17 cellular contexts compared by ENCODE assay signal in the genomic region with DNA sequence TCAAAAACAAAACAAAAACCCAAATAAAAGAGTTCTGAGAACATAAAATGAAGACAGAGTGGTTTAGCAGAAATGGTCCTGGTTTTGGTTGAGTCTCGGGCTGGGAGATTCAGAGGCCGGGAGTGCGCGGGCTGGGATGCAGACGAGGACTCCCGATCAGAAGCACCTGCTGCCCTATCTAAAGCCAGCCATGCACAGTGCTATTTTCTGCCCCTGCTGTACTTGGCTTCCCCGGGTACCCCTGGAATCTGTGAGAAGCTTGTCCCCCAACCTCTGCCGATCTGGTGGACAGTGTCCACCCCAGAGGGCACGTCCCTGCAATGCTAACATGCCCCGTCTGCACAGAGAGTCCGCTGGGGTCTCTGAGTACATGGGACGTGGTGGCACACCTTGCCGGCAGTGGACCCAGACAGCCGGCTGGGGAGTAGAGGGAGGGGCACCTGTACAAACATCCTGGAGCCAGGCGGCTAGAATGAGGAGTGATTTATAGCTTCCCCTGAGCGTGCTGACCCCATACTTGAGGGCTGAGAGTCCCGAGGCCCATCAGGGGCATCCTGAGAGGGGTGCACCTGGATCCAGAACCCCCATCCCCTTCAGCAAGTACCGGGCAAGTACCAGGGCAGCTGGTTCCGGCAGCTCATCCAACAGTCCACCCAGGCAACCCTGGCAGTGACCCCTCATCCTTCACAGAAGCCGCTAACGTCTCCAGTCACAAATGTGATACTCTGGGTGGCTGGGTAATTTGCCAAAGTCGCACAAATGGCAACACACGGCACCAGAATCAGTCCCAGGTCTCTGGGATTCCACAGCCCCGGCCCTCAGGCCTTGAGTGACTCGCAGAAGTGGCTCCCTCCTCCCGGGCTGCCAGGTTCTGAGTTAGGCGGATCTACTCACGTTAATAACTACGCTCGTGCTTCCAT. TPM values are rescaled to one million over a fixed set of nuclear protein-coding genes. Genes with fewer than 3 reads are reported as not detected.
A peak's percentile ranks its signal among the peaks of the same experiment; 100 is the strongest.
DNase-seq lines count a peak whose midpoint lies in the region; ATAC-seq, FAIRE-seq and TF ChIP-seq lines count a peak whose summit lies in the region.
"Had no signal": no experiment of that assay in that cellular context is flagged by ENCODE, and none has a peak within 500 bp of the region (broad histone marks: within the 10 kb centered on the region; RNA-seq: fewer than 3 reads in every experiment).

No MANE protein-coding gene starts in this region.

- intact Hi-C loops in left ventricle myocardium inferior (cut with micrococcal nuclease) = no loop called here

- no peaks in the 10 kb centered on the region for H3K9me3 ChIP-seq in SJCRH30 (replicated peaks)
- no peaks in the 10 kb centered on the region for H3K9me3 ChIP-seq in left ventricle myocardium inferior (replicated peaks)
- H3K9me3 ChIP-seq: MG63 had no signal

- DNase-seq in stimulated activated naive CD8-positive, alpha-beta T cell treated with anti-CD3 and anti-CD28 coated beads, Interleukin-15, amount 100 ng/mL, for 72 hours = no peak
- no peak for DNase-seq in stimulated activated naive CD8-positive, alpha-beta T cell treated with anti-CD3 and anti-CD28 coated beads, Interleukin-15, Interleukin-2, amounts not matched to agents 100 U/mL and 50 U/mL, for 24 hours
- no peak for DNase-seq in SJCRH30
- peak; percentile 11 for DNase-seq in left ventricle myocardium inferior
- DNase-seq in SKM-1 treated with dmso at 0.1 percent for 144 hours (lab: John Stamatoyannopoulos, UW; ENCODE audit: unreplicated experiment) = no peak
- no peak for DNase-seq in frontal cortex (ENCODE audit: low spot score in 2 of 2)
- no peak for DNase-seq in NCI-H1930 (lab: John Stamatoyannopoulos, UW)
- DNase-seq: activated gamma-delta T cell treated with Interleukin-2 at 50 U/mL for 16 hours; dermis blood vessel endothelial cell; MG63; PC-9; stimulated activated naive CD4-positive, alpha-beta T cell; T-cell had no signal

- H3K4me3 Mint-ChIP-seq in stimulated activated naive CD8-positive, alpha-beta T cell treated with anti-CD3 and anti-CD28 coated beads, Interleukin-15, amount 100 ng/mL, for 72 hours = no peak overlapping the region
- H3K4me3 Mint-ChIP-seq: T-cell had no signal

- no peaks in the 10 kb centered on the region for H3K27me3 ChIP-seq in SJCRH30
- H3K27me3 ChIP-seq in left ventricle myocardium inferior (ENCODE audit: low read depth) = no peaks in the 10 kb centered on the region
- H3K27me3 ChIP-seq: MG63 had no signal

- TF ChIP-seq CTCF in left ventricle myocardium inferior (IDR thresholded peaks at IDR 0.05; ENCODE audit: borderline replicate concordance) = no peak

- H3K9me3 Mint-ChIP-seq in stimulated activated naive CD8-positive, alpha-beta T cell treated with anti-CD3 and anti-CD28 coated beads, Interleukin-15, amount 100 ng/mL, for 72 hours = no peaks in the 10 kb centered on the region
- H3K9me3 Mint-ChIP-seq: T-cell had no signal

- ATAC-seq in stimulated activated naive CD8-positive, alpha-beta T cell treated with anti-CD3 and anti-CD28 coated beads, Interleukin-15, amount 100 ng/mL, for 72 hours = no peak
- no peak for ATAC-seq in stimulated activated naive CD8-positive, alpha-beta T cell treated with anti-CD3 and anti-CD28 coated beads, Interleukin-15, Interleukin-2, amounts not matched to agents 100 U/mL and 50 U/mL, for 24 hours
- ATAC-seq in GM19395 (IDR thresholded peaks at IDR 0.05; ENCODE audit: unreplicated experiment) = no peak
- ATAC-seq: T-cell had no signal

- H3K27ac Mint-ChIP-seq in stimulated activated naive CD8-positive, alpha-beta T cell treated with anti-CD3 and anti-CD28 coated beads, Interleukin-15, amount 100 ng/mL, for 72 hours = peak overlapping the region; percentile 20 to 82
- H3K27ac Mint-ChIP-seq: T-cell had no signal

- no peak overlapping the region for H3K4me3 ChIP-seq in SJCRH30
- no peak overlapping the region for H3K4me3 ChIP-seq in left ventricle myocardium inferior
- H3K4me3 ChIP-seq: MG63, PC-9 had no signal

- H3K4me1 ChIP-seq in SJCRH30 = peaks cover 84% of the 10 kb centered on the region
- H3K4me1 ChIP-seq in left ventricle myocardium inferior = peaks cover 64% of the 10 kb centered on the region

- peaks cover 3% of the 10 kb centered on the region for H3K4me1 Mint-ChIP-seq in stimulated activated naive CD8-positive, alpha-beta T cell treated with anti-CD3 and anti-CD28 coated beads, Interleukin-15, amount 100 ng/mL, for 72 hours

- H3K36me3 ChIP-seq in SJCRH30 = peaks cover 10% of the 10 kb centered on the region; the same call in 1 of the 2 replicates
- peaks cover 48% of the 10 kb centered on the region for H3K36me3 ChIP-seq in left ventricle myocardium inferior
- H3K36me3 ChIP-seq: MG63 had no signal

- H3K27ac ChIP-seq in SJCRH30 = peak overlapping the region; percentile 86
- peak overlapping the region; percentile 83 for H3K27ac ChIP-seq in left ventricle myocardium inferior (replicated peaks)
- H3K27ac ChIP-seq: PC-9 had no signal

- FAIRE-seq in frontal cortex (lab: Jason Lieb, UNC) = no peak
- FAIRE-seq: astrocyte had no signal

- no peaks in the 10 kb centered on the region for H3K27me3 Mint-ChIP-seq in stimulated activated naive CD8-positive, alpha-beta T cell treated with anti-CD3 and anti-CD28 coated beads, Interleukin-15, amount 100 ng/mL, for 72 hours
- H3K27me3 Mint-ChIP-seq: T-cell had no signal

RNA-seq across cellular contexts. Expression of a gene that starts 37.1 kb away (rescaled TPM):
- total RNA-seq in SJCRH30 (2014; rRNA removed; shearing (Covaris generic)) = not detected in 2 replicates
- not detected for total RNA-seq in left ventricle myocardium inferior
- total RNA-seq in frontal cortex = 39.5 TPM
- total RNA-seq: astrocyte, fibroblast of lung, liver, PC-9 had no signal

Comparison
In these comparisons a context has a peak if more than half of its experiments do, and no peak if none do; other contexts are left out.
1. RNA of a gene that starts 37.1 kb away (total RNA-seq): 39.5 TPM in frontal cortex (single experiment); not detected in left ventricle myocardium inferior (single experiment) and not detected in SJCRH30; every median in the first group is over 10 times any median in the second.